ENCODE assay signal across 14 cellular contexts in the genomic region with DNA sequence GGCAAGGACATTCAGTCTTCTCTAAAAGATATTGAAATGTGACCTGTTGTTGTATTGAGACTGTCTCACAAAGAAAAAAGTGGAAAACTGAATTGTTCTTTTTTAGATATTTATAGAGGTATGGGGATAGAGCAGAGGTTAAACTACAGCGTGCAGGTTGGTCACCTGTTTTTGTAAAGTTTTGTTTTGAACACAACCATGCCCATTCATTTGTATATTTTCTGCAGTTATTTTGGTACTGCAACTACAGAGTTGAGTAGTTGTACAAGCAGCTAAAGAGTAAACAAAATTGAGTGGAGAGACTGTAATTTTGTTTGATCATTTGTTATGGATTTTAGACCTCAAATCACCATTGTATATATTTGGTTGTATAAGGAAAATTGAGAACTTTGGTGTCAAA. TPM values are rescaled to one million over a fixed set of nuclear protein-coding genes. Genes with fewer than 3 reads are reported as not detected.
DNase-seq lines count a peak whose midpoint lies in the region; ATAC-seq and TF ChIP-seq lines count a peak whose summit lies in the region.
"Had no signal": no experiment of that assay in that cellular context is flagged by ENCODE, and none has a peak within 500 bp of the region (broad histone marks: within the 10 kb centered on the region; RNA-seq: fewer than 3 reads in every experiment).

No MANE protein-coding gene starts in this region.

- ATAC-seq in GM21529 (IDR thresholded peaks at IDR 0.05; ENCODE audit: unreplicated experiment) (peak; percentile 92), HG03135 (IDR thresholded peaks at IDR 0.05; ENCODE audit: unreplicated experiment) (peak; percentile 62), natural killer cell (no peak)

- CTCF ChIA-PET in activated naive CD4-positive, alpha-beta T cell treated with anti-CD3 and anti-CD28 coated beads for 36 hours (lab: Charles Lee): interaction anchor here (1.6 kb wide), 1 partner anchor 62 kb away, joined by 4 read pairs; no protein-coding TSS in a partner anchor
- CTCF ChIA-PET in Calu3 (lab: Charles Lee): no interaction called here

- TF ChIP-seq CTCF in osteocyte (IDR thresholded peaks at IDR 0.05) (no peak), Calu3 (IDR thresholded peaks at IDR 0.05; ENCODE audit: unreplicated experiment) (no peak), natural killer cell (IDR thresholded peaks at IDR 0.05) (no peak)

- peaks cover 34% of the 10 kb centered on the region for H3K36me3 Mint-ChIP-seq in activated naive CD4-positive, alpha-beta T cell treated with anti-CD3 and anti-CD28 coated beads for 36 hours (ENCODE audit: low read depth)
- H3K36me3 Mint-ChIP-seq in osteocyte (ENCODE audit: unreplicated experiment) (peaks cover 23% of the 10 kb centered on the region), Calu3 (ENCODE audit: insufficient read depth, unreplicated experiment) (peaks cover 11% of the 10 kb centered on the region), natural killer cell (no peaks in the 10 kb centered on the region)

- no peaks in the 10 kb centered on the region for H3K9me3 Mint-ChIP-seq in activated naive CD4-positive, alpha-beta T cell treated with anti-CD3 and anti-CD28 coated beads for 36 hours
- no peaks in the 10 kb centered on the region for H3K9me3 Mint-ChIP-seq in osteocyte (ENCODE audit: unreplicated experiment)
- no peaks in the 10 kb centered on the region for H3K9me3 Mint-ChIP-seq in Calu3 (ENCODE audit: low read depth, unreplicated experiment)
- H3K9me3 Mint-ChIP-seq in natural killer cell: no peaks in the 10 kb centered on the region

- H3K27ac Mint-ChIP-seq in activated naive CD4-positive, alpha-beta T cell treated with anti-CD3 and anti-CD28 coated beads for 36 hours: peak overlapping the region; percentile 69
- H3K27ac Mint-ChIP-seq in osteocyte (ENCODE audit: unreplicated experiment) (no peak overlapping the region), Calu3 (ENCODE audit: unreplicated experiment) (no peak overlapping the region), natural killer cell (no peak overlapping the region)

- intact Hi-C loops in activated naive CD4-positive, alpha-beta T cell treated with anti-CD3 and anti-CD28 coated beads for 36 hours (cut with micrococcal nuclease): loop anchor here (1.0 kb wide), 1 partner anchor 31 kb away; no protein-coding TSS in a partner anchor
- intact Hi-C loops in Calu3 (cut with micrococcal nuclease; ENCODE audit: unreplicated experiment) (no loop called here), natural killer cell (cut with micrococcal nuclease) (no loop called here)

- BruUV-seq in Calu3 (replicated peaks; lab: Mats Ljungman, UMichigan): no TSS peak

- no peak for DNase-seq in activated naive CD4-positive, alpha-beta T cell treated with anti-CD3 and anti-CD28 coated beads for 36 hours
- no peak for DNase-seq in activated naive CD4-positive, alpha-beta T cell (lab: John Stamatoyannopoulos, UW)
- no peak for DNase-seq in inferior parietal cortex (ENCODE audit: extremely low spot score)
- no peak for DNase-seq in osteocyte (ENCODE audit: extremely low spot score, unreplicated experiment)
- no peak for DNase-seq in Calu3
- no peak for DNase-seq in natural killer cell
- DNase-seq: activated gamma-delta T cell, GOT3, IMR-90, NCI-H2081, nucleus accumbens, Peyer's patch had no signal

- H3K4me1 Mint-ChIP-seq in activated naive CD4-positive, alpha-beta T cell treated with anti-CD3 and anti-CD28 coated beads for 36 hours (ENCODE audit: low read depth): peaks cover 54% of the 10 kb centered on the region
- H3K4me1 Mint-ChIP-seq in osteocyte (ENCODE audit: unreplicated experiment) (peaks cover 8% of the 10 kb centered on the region), Calu3 (ENCODE audit: low read depth, unreplicated experiment) (no peaks in the 10 kb centered on the region), natural killer cell (peaks cover 6% of the 10 kb centered on the region in 2 donors)

- no peak overlapping the region for H3K4me3 Mint-ChIP-seq in activated naive CD4-positive, alpha-beta T cell treated with anti-CD3 and anti-CD28 coated beads for 36 hours
- no peak overlapping the region for H3K4me3 Mint-ChIP-seq in osteocyte (ENCODE audit: unreplicated experiment)
- H3K4me3 Mint-ChIP-seq in Calu3 (ENCODE audit: low read depth, unreplicated experiment): no peak overlapping the region
- no peak overlapping the region for H3K4me3 Mint-ChIP-seq in natural killer cell

- H3K27me3 Mint-ChIP-seq in activated naive CD4-positive, alpha-beta T cell treated with anti-CD3 and anti-CD28 coated beads for 36 hours (ENCODE audit: low read depth): no peaks in the 10 kb centered on the region
- no peaks in the 10 kb centered on the region for H3K27me3 Mint-ChIP-seq in osteocyte (ENCODE audit: unreplicated experiment)
- no peaks in the 10 kb centered on the region for H3K27me3 Mint-ChIP-seq in Calu3 (ENCODE audit: unreplicated experiment)
- H3K27me3 Mint-ChIP-seq in natural killer cell (ENCODE audit: low read depth in 2 of 2): no peaks in the 10 kb centered on the region

RNA-seq across cellular contexts. Expression of a gene that starts 11.3 kb away (rescaled TPM):
- 10 to 100 TPM; 60.4 to 61.0 TPM for total RNA-seq in activated naive CD4-positive, alpha-beta T cell treated with anti-CD3 and anti-CD28 coated beads for 36 hours
- total RNA-seq in osteocyte: 16.5 and 18.5 TPM in 2 replicates
- 24.2 and 24.4 TPM in 2 replicates for total RNA-seq in Calu3 (2022)
- total RNA-seq in natural killer cell: 10 to 100 TPM; 26.0 to 36.9 (median 34.0) TPM

RNA-seq across cellular contexts. Expression of a gene that starts 46.1 kb away (rescaled TPM):
- 10 to 100 TPM; 40.4 to 41.9 TPM for total RNA-seq in activated naive CD4-positive, alpha-beta T cell treated with anti-CD3 and anti-CD28 coated beads for 36 hours
- total RNA-seq in osteocyte (33.6 and 38.8 TPM in 2 replicates), Calu3 (2022) (22.9 and 24.8 TPM in 2 replicates), natural killer cell (10 to 100 TPM; 12.7 to 24.2 (median 18.2) TPM)

Comparison
In these comparisons a context has a peak if more than half of its experiments do, and no peak if none do; other contexts are left out.
1. ATAC-seq: peak in GM21529 (single experiment) and HG03135 (single experiment); none in natural killer cell (0 of 3).